Comparison of ENCODE assay signal across 20 cellular contexts in genomic region chr13:59409651-59410200, GRCh38.
A peak's percentile ranks its signal among the peaks of the same experiment; 100 is the strongest.
DNase-seq lines count a peak whose midpoint lies in the region; ATAC-seq and TF ChIP-seq lines count a peak whose summit lies in the region.
"Had no signal": no experiment of that assay in that cellular context is flagged by ENCODE, and none has a peak within 500 bp of the region (broad histone marks: within the 10 kb centered on the region; RNA-seq: fewer than 3 reads in every experiment).

No MANE protein-coding gene starts in this region.

- H3K27ac ChIP-seq in cardiac muscle cell (peak overlapping the region; percentile 38), SJCRH30 (peak overlapping the region; percentile 32), iPS-20b (ENCODE audit: low read length) (peak overlapping the region; percentile 20)
- H3K27ac ChIP-seq: GM23248, right atrium auricular region, transverse colon had no signal

- H3K36me3 ChIP-seq in cardiac muscle cell, result no peaks in the 10 kb centered on the region
- no peaks in the 10 kb centered on the region for H3K36me3 ChIP-seq in SJCRH30
- no peaks in the 10 kb centered on the region for H3K36me3 ChIP-seq in iPS-20b (ENCODE audit: insufficient read depth, low read depth, low read length)
- H3K36me3 ChIP-seq: right atrium auricular region, transverse colon had no signal

- no peaks in the 10 kb centered on the region for H3K9me3 ChIP-seq in cardiac muscle cell (ENCODE audit: low read depth)
- peaks cover 5% of the 10 kb centered on the region for H3K9me3 ChIP-seq in SJCRH30 (replicated peaks)
- peaks cover 20% of the 10 kb centered on the region for H3K9me3 ChIP-seq in iPS-20b (ENCODE audit: insufficient read depth, low read depth, low read length)
- H3K9me3 ChIP-seq: transverse colon had no signal

- H3K27me3 ChIP-seq in cardiac muscle cell, result no peaks in the 10 kb centered on the region
- H3K27me3 ChIP-seq in SJCRH30, result no peaks in the 10 kb centered on the region
- no peaks in the 10 kb centered on the region for H3K27me3 ChIP-seq in iPS-20b (ENCODE audit: insufficient read depth, low read length)
- H3K27me3 ChIP-seq: right atrium auricular region, transverse colon had no signal

- H3K9ac ChIP-seq in iPS-20b (ENCODE audit: low read depth, low read length), result peak overlapping the region; percentile 57
- H3K9ac ChIP-seq: GM23248 had no signal

- H3K9me3 Mint-ChIP-seq in CD14-positive monocyte, result peaks cover 11 to 40% (median 18%) of the 10 kb centered on the region in 7 donors

- peaks cover 0 to 2% (median 2%) of the 10 kb centered on the region in 3 donors for H3K27me3 Mint-ChIP-seq in CD14-positive monocyte (ENCODE audit: low read depth in 3 of 3)
- H3K27me3 Mint-ChIP-seq: CD4-positive, alpha-beta T cell had no signal

- ATAC-seq in Right ventricle myocardium inferior, result no peak
- ATAC-seq in GM21515 (IDR thresholded peaks at IDR 0.05; ENCODE audit: unreplicated experiment), result no peak
- ATAC-seq: activated CD4-positive, alpha-beta T cell treated with anti-CD3 and anti-CD28 coated beads for 36 hours; left colon; Panc1 had no signal

- H3K4me3 ChIP-seq in cardiac muscle cell (no peak overlapping the region), SJCRH30 (peak overlapping the region; percentile 5; the same call in 1 of the 2 replicates), iPS-20b (ENCODE audit: low read length) (peak overlapping the region; percentile 41)
- H3K4me3 ChIP-seq: GM23248, right atrium auricular region, transverse colon had no signal

- H3K4me1 Mint-ChIP-seq in CD14-positive monocyte, result no peaks in the 10 kb centered on the region

- H3K4me3 Mint-ChIP-seq in CD14-positive monocyte, result no peak overlapping the region
- H3K4me3 Mint-ChIP-seq: activated CD4-positive, alpha-beta T cell treated with anti-CD3 and anti-CD28 coated beads for 36 hours; CD4-positive, alpha-beta T cell had no signal

- DNase-seq in cardiac muscle cell (ENCODE audit: low read depth in 1 of 2, low spot score in 1 of 2) (no peak), Right ventricle myocardium inferior (ENCODE audit: missing footprints) (no peak), SJCRH30 (peak; percentile 14 to 49), CD14-positive monocyte (ENCODE audit: low spot score) (no peak)
- no peak for DNase-seq in activated CD4-positive, alpha-beta T cell treated with anti-CD3 and anti-CD28 coated beads for 48 hours
- DNase-seq in activated T-cell treated with anti-CD3 and anti-CD28 coated beads, Interleukin-2, amount 50 U/mL, for 1 hour, result no peak
- DNase-seq: activated CD4-positive, alpha-beta T cell treated with anti-CD3 and anti-CD28 coated beads for 36 hours; activated gamma-delta T cell; CD4-positive, alpha-beta T cell; DND-41; effector CD8-positive, alpha-beta T cell; GM23248; NCI-H774; stimulated activated naive CD4-positive, alpha-beta T cell treated with Interleukin-2 at 50 U/mL for 16 hours had no signal

- intact Hi-C loops in Right ventricle myocardium inferior (cut with DNase I), result no loop called here
- intact Hi-C loops in CD14-positive monocyte (cut with micrococcal nuclease), result no loop called here

- TF ChIP-seq CTCF in cardiac muscle cell (IDR thresholded peaks at IDR 0.05; ENCODE audit: low read depth, low read length) (no peak), CD14-positive monocyte (IDR thresholded peaks at IDR 0.05) (no peak)

- H3K27ac Mint-ChIP-seq in CD14-positive monocyte, result no peak overlapping the region
- H3K27ac Mint-ChIP-seq: activated CD4-positive, alpha-beta T cell treated with anti-CD3 and anti-CD28 coated beads for 36 hours; CD4-positive, alpha-beta T cell had no signal

- H3K4me1 ChIP-seq in cardiac muscle cell (ENCODE audit: low read depth) (peaks cover 28% of the 10 kb centered on the region), SJCRH30 (peaks cover 20% of the 10 kb centered on the region), iPS-20b (ENCODE audit: insufficient read depth, low read length) (peaks cover 32% of the 10 kb centered on the region; the same call in 1 of the 2 replicates)
- H3K4me1 ChIP-seq: transverse colon had no signal

- no peaks in the 10 kb centered on the region for H3K36me3 Mint-ChIP-seq in CD14-positive monocyte

Comparison
In these comparisons a context has a peak if more than half of its experiments do, and no peak if none do; other contexts are left out.
1. DNase-seq: peak in SJCRH30 (2 of 2); none in cardiac muscle cell (0 of 2), Right ventricle myocardium inferior (single experiment), CD14-positive monocyte (single experiment), activated CD4-positive, alpha-beta T cell treated with anti-CD3 and anti-CD28 coated beads for 48 hours (single experiment) and activated T-cell treated with anti-CD3 and anti-CD28 coated beads, Interleukin-2, amount 50 U/mL, for 1 hour (single experiment).
2. Peak in every context shown above with its lines, with median percentiles within 50 percentile points of each other: H3K27ac ChIP-seq.